In the genomic region with DNA sequence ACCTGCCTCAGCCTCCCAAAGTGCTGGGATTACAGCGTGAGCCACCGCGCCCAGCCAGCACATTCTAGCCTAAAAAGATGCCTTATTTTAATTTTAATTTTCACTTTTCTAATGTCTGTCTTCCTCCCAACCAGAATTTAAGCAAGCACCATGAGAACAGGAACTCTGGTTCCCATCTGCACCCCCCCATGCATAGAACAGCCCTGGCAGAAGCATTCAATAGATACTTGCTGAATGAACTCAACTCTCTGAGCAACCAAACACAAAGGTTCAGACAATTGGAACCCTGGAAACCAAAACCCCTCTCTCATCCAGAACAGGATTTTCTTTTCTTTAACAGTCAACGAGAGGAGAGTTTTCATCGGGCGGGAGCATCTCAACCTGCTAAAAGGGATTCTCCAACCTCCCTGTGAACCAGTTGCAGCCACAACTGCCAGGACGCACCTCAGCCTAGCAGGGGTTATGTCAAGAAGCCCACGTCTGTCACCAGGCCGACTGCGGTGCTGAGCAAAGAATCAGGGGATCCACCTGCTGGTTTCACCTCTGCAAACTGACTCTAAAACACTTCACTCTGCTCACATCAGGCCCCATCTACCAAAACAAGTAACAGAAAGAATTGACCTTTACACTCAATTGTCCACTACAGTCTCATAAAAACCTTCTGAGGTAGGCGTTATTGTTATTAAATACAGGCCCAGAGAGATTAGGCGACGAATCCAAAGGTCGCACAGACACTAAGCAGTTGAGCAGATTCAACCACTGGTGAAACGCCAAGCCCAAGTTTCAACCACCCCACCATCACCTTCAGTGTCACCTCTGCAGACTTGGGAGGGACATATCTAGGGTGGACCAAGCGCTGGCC, we compare ENCODE assay signal across 8 cellular contexts. TPM values are rescaled to one million over a fixed set of nuclear protein-coding genes. Genes with fewer than 3 reads are reported as not detected.
DNase-seq lines count a peak whose midpoint lies in the region; ATAC-seq and TF ChIP-seq lines count a peak whose summit lies in the region.

No MANE protein-coding gene starts in this region.

- H3K27me3 ChIP-seq in kidney epithelial cell (ENCODE audit: control insufficient read depth, insufficient read depth, low read length) (no peaks in the 10 kb centered on the region), thoracic aorta (replicated peaks; ENCODE audit: insufficient read depth) (no peaks in the 10 kb centered on the region)

- no peak for TF ChIP-seq CTCF in kidney epithelial cell (IDR thresholded peaks at IDR 0.05; ENCODE audit: insufficient read depth, low read length, poor library complexity, severe bottlenecking)
- no peak for TF ChIP-seq CTCF in thoracic aorta (IDR thresholded peaks at IDR 0.05)

- peak overlapping the region in 1 of 2 donors; percentile 31 for H3K27ac ChIP-seq in thoracic aorta

- DNase-seq in activated CD4-positive, alpha-beta T cell treated with anti-CD3 and anti-CD28 coated beads, Interleukin-2, amount 10 ng/mL, durations not matched to agents 7 days and 5 days = no peak
- DNase-seq in activated CD4-positive, alpha-beta T cell treated with anti-CD3 and anti-CD28 coated beads for 1 hour = no peak
- DNase-seq in activated CD8-positive, alpha-beta T cell treated with anti-CD3 and anti-CD28 coated beads, Interleukin-2, amount 10 ng/mL, durations not matched to agents 7 days and 5 days = no peak
- DNase-seq in kidney epithelial cell (ENCODE audit: low read depth) (no peak), thoracic aorta (ENCODE audit: low spot score) (no peak), NCI-H510A treated with DMSO at 0.1 percent for 48 hours (lab: John Stamatoyannopoulos, UW) (no peak)

- no peak for ATAC-seq in activated CD8-positive, alpha-beta T cell treated with anti-CD3 and anti-CD28 coated beads, Interleukin-2, amount 10 ng/mL, durations not matched to agents 7 days and 5 days
- no peak for ATAC-seq in thoracic aorta (ENCODE audit: insufficient number of reproducible peaks, low FRiP score, low read depth)
- ATAC-seq in GM18868 (IDR thresholded peaks at IDR 0.05; ENCODE audit: unreplicated experiment) = no peak
- no peak for ATAC-seq in GM18907 (IDR thresholded peaks at IDR 0.05; ENCODE audit: unreplicated experiment)

- H3K27ac Mint-ChIP-seq in activated CD4-positive, alpha-beta T cell treated with anti-CD3 and anti-CD28 coated beads, Interleukin-2, amount 10 ng/mL, durations not matched to agents 7 days and 5 days = peak overlapping the region; percentile 43
- peak overlapping the region; percentile 26 for H3K27ac Mint-ChIP-seq in activated CD8-positive, alpha-beta T cell treated with anti-CD3 and anti-CD28 coated beads, Interleukin-2, amount 10 ng/mL, durations not matched to agents 7 days and 5 days

- no peaks in the 10 kb centered on the region for H3K9me3 ChIP-seq in thoracic aorta

- CTCF ChIA-PET in activated CD4-positive, alpha-beta T cell treated with anti-CD3 and anti-CD28 coated beads, Interleukin-2, amount 10 ng/mL, durations not matched to agents 7 days and 5 days (lab: Charles Lee) = interaction anchor here (1.0 kb wide), 1 partner anchor 11 kb away, joined by 3 read pairs; no protein-coding TSS in a partner anchor
- CTCF ChIA-PET in activated CD8-positive, alpha-beta T cell treated with anti-CD3 and anti-CD28 coated beads, Interleukin-2, amount 10 ng/mL, durations not matched to agents 7 days and 5 days (lab: Charles Lee) = interaction anchor here (1.9 kb wide), 1 partner anchor 15 kb away, joined by 4 read pairs; no protein-coding TSS in a partner anchor

- H3K4me3 Mint-ChIP-seq in activated CD4-positive, alpha-beta T cell treated with anti-CD3 and anti-CD28 coated beads, Interleukin-2, amount 10 ng/mL, durations not matched to agents 7 days and 5 days = peak overlapping the region; percentile 73
- peak overlapping the region; percentile 74 for H3K4me3 Mint-ChIP-seq in activated CD8-positive, alpha-beta T cell treated with anti-CD3 and anti-CD28 coated beads, Interleukin-2, amount 10 ng/mL, durations not matched to agents 7 days and 5 days

- H3K9me3 Mint-ChIP-seq in activated CD4-positive, alpha-beta T cell treated with anti-CD3 and anti-CD28 coated beads, Interleukin-2, amount 10 ng/mL, durations not matched to agents 7 days and 5 days = no peaks in the 10 kb centered on the region
- no peaks in the 10 kb centered on the region for H3K9me3 Mint-ChIP-seq in activated CD8-positive, alpha-beta T cell treated with anti-CD3 and anti-CD28 coated beads, Interleukin-2, amount 10 ng/mL, durations not matched to agents 7 days and 5 days (ENCODE audit: insufficient read depth)

- POLR2A ChIA-PET in activated CD4-positive, alpha-beta T cell treated with anti-CD3 and anti-CD28 coated beads, Interleukin-2, amount 10 ng/mL, durations not matched to agents 7 days and 5 days (lab: Charles Lee) = interaction anchor here (0.7 kb wide), 1 partner anchor 14 kb away, joined by 3 read pairs; no protein-coding TSS in a partner anchor
- POLR2A ChIA-PET in activated CD8-positive, alpha-beta T cell treated with anti-CD3 and anti-CD28 coated beads, Interleukin-2, amount 10 ng/mL, durations not matched to agents 7 days and 5 days (lab: Charles Lee) = interaction anchor here (2.3 to 8.0 kb wide), 2 partner anchors 15 kb away, joined by 170 to 174 read pairs; no protein-coding TSS in a partner anchor

- H3K4me1 Mint-ChIP-seq in activated CD4-positive, alpha-beta T cell treated with anti-CD3 and anti-CD28 coated beads, Interleukin-2, amount 10 ng/mL, durations not matched to agents 7 days and 5 days = peaks cover 38% of the 10 kb centered on the region
- H3K4me1 Mint-ChIP-seq in activated CD8-positive, alpha-beta T cell treated with anti-CD3 and anti-CD28 coated beads, Interleukin-2, amount 10 ng/mL, durations not matched to agents 7 days and 5 days (ENCODE audit: low read depth) = peaks cover 41% of the 10 kb centered on the region

- H3K4me1 ChIP-seq in thoracic aorta (ENCODE audit: control insufficient read depth in 1 of 2, low read depth in 2 of 2) = peaks cover 37 to 69% of the 10 kb centered on the region in 2 donors

- no peaks in the 10 kb centered on the region for H3K27me3 Mint-ChIP-seq in activated CD4-positive, alpha-beta T cell treated with anti-CD3 and anti-CD28 coated beads, Interleukin-2, amount 10 ng/mL, durations not matched to agents 7 days and 5 days
- H3K27me3 Mint-ChIP-seq in activated CD8-positive, alpha-beta T cell treated with anti-CD3 and anti-CD28 coated beads, Interleukin-2, amount 10 ng/mL, durations not matched to agents 7 days and 5 days (ENCODE audit: low read depth) = no peaks in the 10 kb centered on the region

- H3K36me3 ChIP-seq in kidney epithelial cell (ENCODE audit: control insufficient read depth, insufficient read depth, low read length) (no peaks in the 10 kb centered on the region), thoracic aorta (peaks cover 19% of the 10 kb centered on the region)

- H3K36me3 Mint-ChIP-seq in activated CD4-positive, alpha-beta T cell treated with anti-CD3 and anti-CD28 coated beads, Interleukin-2, amount 10 ng/mL, durations not matched to agents 7 days and 5 days (ENCODE audit: low read depth) = peaks cover 32% of the 10 kb centered on the region
- H3K36me3 Mint-ChIP-seq in activated CD8-positive, alpha-beta T cell treated with anti-CD3 and anti-CD28 coated beads, Interleukin-2, amount 10 ng/mL, durations not matched to agents 7 days and 5 days (ENCODE audit: low read depth) = peaks cover 38% of the 10 kb centered on the region

- H3K4me3 ChIP-seq in kidney epithelial cell (ENCODE audit: low read depth, low read length) (peak overlapping the region; percentile 51), thoracic aorta (peak overlapping the region; percentile 75)

RNA-seq across cellular contexts. Expression of a gene that starts 1.7 kb away (rescaled TPM):
- total RNA-seq in activated CD4-positive, alpha-beta T cell treated with anti-CD3 and anti-CD28 coated beads, Interleukin-2, amount 10 ng/mL, durations not matched to agents 7 days and 5 days = 10 to 100 TPM; 35.1 to 36.8 TPM
- 10 to 100 TPM; 37.4 to 39.7 TPM for total RNA-seq in activated CD8-positive, alpha-beta T cell treated with anti-CD3 and anti-CD28 coated beads, Interleukin-2, amount 10 ng/mL, durations not matched to agents 7 days and 5 days
- total RNA-seq in kidney epithelial cell (97.2 and 108 TPM in 2 replicates), thoracic aorta (100 to 1,000 TPM in 1 of 2 donors, 10 to 100 TPM in 1; 86.1 to 110 TPM)

RNA-seq across cellular contexts. Expression of a gene that starts 10.0 kb away (rescaled TPM):
- 10 to 100 TPM; 10.5 to 11.1 TPM for total RNA-seq in activated CD4-positive, alpha-beta T cell treated with anti-CD3 and anti-CD28 coated beads, Interleukin-2, amount 10 ng/mL, durations not matched to agents 7 days and 5 days
- total RNA-seq in activated CD8-positive, alpha-beta T cell treated with anti-CD3 and anti-CD28 coated beads, Interleukin-2, amount 10 ng/mL, durations not matched to agents 7 days and 5 days = 10 to 100 TPM; 25.0 to 26.1 TPM
- total RNA-seq in kidney epithelial cell (85.7 and 104 TPM in 2 replicates), thoracic aorta (100 to 1,000 TPM in 1 of 2 donors, 10 to 100 TPM in 1; 71.3 to 123 TPM)

RNA-seq across cellular contexts. Expression of a gene that starts 55.7 kb away (rescaled TPM):
- total RNA-seq in activated CD4-positive, alpha-beta T cell treated with anti-CD3 and anti-CD28 coated beads, Interleukin-2, amount 10 ng/mL, durations not matched to agents 7 days and 5 days = 10 to 100 TPM; 46.3 to 60.3 TPM
- 10 to 100 TPM; 55.1 to 60.4 TPM for total RNA-seq in activated CD8-positive, alpha-beta T cell treated with anti-CD3 and anti-CD28 coated beads, Interleukin-2, amount 10 ng/mL, durations not matched to agents 7 days and 5 days
- total RNA-seq in kidney epithelial cell (73.5 and 78.2 TPM in 2 replicates), thoracic aorta (10 to 100 TPM; 48.7 to 50.1 TPM)
